8 cellular contexts compared by ENCODE assay signal in the genomic region with DNA sequence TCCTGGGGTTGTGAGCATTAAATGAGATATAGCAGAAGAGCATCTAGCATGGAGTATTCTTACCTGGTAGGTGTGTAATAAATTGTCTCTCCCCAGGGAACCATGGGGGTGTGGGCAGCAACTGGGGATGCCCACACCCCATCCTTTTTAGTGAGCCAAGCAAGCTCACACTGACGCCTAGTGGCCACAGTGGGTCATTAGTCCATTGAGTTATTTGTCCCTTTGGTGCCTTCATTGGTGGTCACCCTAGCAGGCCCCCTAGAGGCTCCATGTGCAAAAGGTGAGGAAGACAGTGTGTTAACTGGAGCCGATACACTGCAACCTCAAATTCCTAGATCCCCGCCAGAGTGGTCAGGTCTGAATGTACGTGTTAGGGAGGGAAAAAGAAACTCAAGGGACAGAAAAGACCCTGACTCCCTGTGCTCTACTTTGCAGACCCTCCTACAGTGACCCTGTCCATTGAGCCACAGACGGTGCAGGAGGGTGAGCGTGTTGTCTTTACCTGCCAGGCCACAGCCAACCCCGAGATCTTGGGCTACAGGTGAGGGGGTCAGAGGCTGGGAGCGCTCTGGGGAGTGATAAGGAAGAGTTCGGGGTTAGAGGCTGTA.
DNase-seq lines count a peak whose midpoint lies in the region; TF ChIP-seq lines count a peak whose summit lies in the region.
"Had no signal": no experiment of that assay in that cellular context is flagged by ENCODE, and none has a peak within 500 bp of the region (broad histone marks: within the 10 kb centered on the region; RNA-seq: fewer than 3 reads in every experiment).

No MANE protein-coding gene starts in this region.

- no peaks in the 10 kb centered on the region for H3K9me3 ChIP-seq in H9 (ENCODE audit: control insufficient read depth, low read depth, low read length)

- H3K27me3 ChIP-seq in H9 (ENCODE audit: insufficient read depth, low read length) = no peaks in the 10 kb centered on the region

- no peaks in the 10 kb centered on the region for H3K79me1 ChIP-seq in H9 (ENCODE audit: insufficient read depth, low read depth, low read length, poor library complexity, severe bottlenecking)

- WGBS in H9 (ENCODE audit: extremely low coverage, insufficient read length, low lambda C conversion rate) = no CpG with 5 or more reads among the region's 9 CpGs

- no peak overlapping the region for H3T11ph ChIP-seq in H9 (ENCODE audit: low read length)

- peak; percentile 100 for TF ChIP-seq CTCF in H9 (conservative IDR thresholded peaks at IDR 0.05)

- no peaks in the 10 kb centered on the region for H3K23me2 ChIP-seq in H9 (ENCODE audit: insufficient read length, low read depth, low read length, poor library complexity, severe bottlenecking)

- H2BK120ac ChIP-seq in H9 (ENCODE audit: low read depth, low read length, poor library complexity, severe bottlenecking) = no peak overlapping the region

- no peak overlapping the region for H3K56ac ChIP-seq in H9 (ENCODE audit: insufficient read length, low read depth, low read length)

- DNase-seq in EL (peak; percentile 76), H9 (peak; percentile 87), NCI-H526 (lab: John Stamatoyannopoulos, UW) (peak; percentile 89 to 95), amniotic epithelial cell (ENCODE audit: low read depth) (peak; percentile 64), hepatic stellate cell (ENCODE audit: low spot score) (peak; percentile 87), smooth muscle cell of the brain vasculature (ENCODE audit: low read depth, low spot score) (peak; percentile 41), activated gamma-delta T cell (lab: John Stamatoyannopoulos, UW) (no peak)

- H2BK20ac ChIP-seq in H9 (ENCODE audit: low read depth, low read length, poor library complexity, severe bottlenecking) = no peak overlapping the region

- H3K4me3 Mint-ChIP-seq in H9 = peak overlapping the region in 1 of 2 experiments; percentile 24; a peak in 1 of 5 replicates
- H3K4me3 Mint-ChIP-seq: stimulated activated naive CD8-positive, alpha-beta T cell treated with anti-CD3 and anti-CD28 coated beads, Interleukin-15, Interleukin-2, amounts not matched to agents 100 ng/mL and 50 ng/mL, for 24 hours had no signal

- no peak overlapping the region for H2BK5ac ChIP-seq in H9 (ENCODE audit: insufficient read length, low read length)

- H3K36me3 Mint-ChIP-seq in H9 (ENCODE audit: insufficient read depth in 1 of 3, low read depth in 3 of 3) = peaks cover 33 to 73% (median 63%) of the 10 kb centered on the region in 3 experiments; a peak in 6 of 7 replicates

- peaks cover 5 to 10% of the 10 kb centered on the region in 2 experiments for H3K4me1 Mint-ChIP-seq in H9

- no peak overlapping the region for H3K4ac ChIP-seq in H9 (ENCODE audit: low read depth, low read length)

- H3K4me1 ChIP-seq in H9 (ENCODE audit: insufficient read depth, low read length) = no peaks in the 10 kb centered on the region

- H3K27ac ChIP-seq in H9 (ENCODE audit: insufficient read length, low read depth, low read length) = no peak overlapping the region

- H4K8ac ChIP-seq in H9 (replicated peaks; ENCODE audit: insufficient read length, low read depth, low read length) = no peak overlapping the region

- no peaks in the 10 kb centered on the region for H4K20me1 ChIP-seq in H9 (ENCODE audit: control insufficient read depth, insufficient read depth, insufficient read length)

- H4K5ac ChIP-seq in H9 (ENCODE audit: insufficient read length, low read depth, low read length) = no peak overlapping the region

- no peak overlapping the region for H2BK12ac ChIP-seq in H9 (ENCODE audit: insufficient read length, low read depth, low read length)

- H2AFZ ChIP-seq in H9 (ENCODE audit: low read length) = no peak overlapping the region

- H2AK5ac ChIP-seq in H9 (ENCODE audit: insufficient read length, low read length) = no peak overlapping the region

- no peak overlapping the region for H3K9ac ChIP-seq in H9 (ENCODE audit: extremely low read depth, insufficient read length, low read length)

- no peaks in the 10 kb centered on the region for H3K9me3 Mint-ChIP-seq in H9
- H3K9me3 Mint-ChIP-seq: stimulated activated naive CD8-positive, alpha-beta T cell treated with anti-CD3 and anti-CD28 coated beads, Interleukin-15, Interleukin-2, amounts not matched to agents 100 ng/mL and 50 ng/mL, for 24 hours had no signal

- H3K18ac ChIP-seq in H9 (ENCODE audit: insufficient read length, low read depth, low read length) = no peak overlapping the region

- H3K27ac Mint-ChIP-seq in H9 = peak overlapping the region; percentile 10 to 84 (median 79); a peak in 5 of 7 replicates
- H3K27ac Mint-ChIP-seq: stimulated activated naive CD8-positive, alpha-beta T cell treated with anti-CD3 and anti-CD28 coated beads, Interleukin-15, Interleukin-2, amounts not matched to agents 100 ng/mL and 50 ng/mL, for 24 hours had no signal

- no peak overlapping the region for H4K91ac ChIP-seq in H9 (ENCODE audit: insufficient read length, low read depth, low read length)

- H3K4me2 ChIP-seq in H9 (ENCODE audit: insufficient read depth, insufficient read length, low read length) = no peak overlapping the region

- no peak overlapping the region for H3K14ac ChIP-seq in H9 (ENCODE audit: insufficient read depth, low read length)

- no peaks in the 10 kb centered on the region for H3K79me2 ChIP-seq in H9 (ENCODE audit: insufficient read depth, low read length)

- no peak overlapping the region for H3K23ac ChIP-seq in H9 (ENCODE audit: insufficient read length, low read depth, low read length)

- no peaks in the 10 kb centered on the region for H3K27me3 Mint-ChIP-seq in H9 (ENCODE audit: low read depth)
- H3K27me3 Mint-ChIP-seq: stimulated activated naive CD8-positive, alpha-beta T cell treated with anti-CD3 and anti-CD28 coated beads, Interleukin-15, Interleukin-2, amounts not matched to agents 100 ng/mL and 50 ng/mL, for 24 hours had no signal

- no peak overlapping the region for H2BK15ac ChIP-seq in H9 (ENCODE audit: low read depth, low read length)
